In genomic region chr14:57707219-57707618, GRCh38 we compare ENCODE assay signal across 10 cellular contexts.
"Had no signal": no experiment of that assay in that cellular context is flagged by ENCODE, and none has a peak within 500 bp of the region (broad histone marks: within the 10 kb centered on the region; RNA-seq: fewer than 3 reads in every experiment).

No MANE protein-coding gene starts in this region.

- FAIRE-seq: HepG2 had no signal

- H3K4me3 Mint-ChIP-seq: HFFc6, IgD-negative memory B cell had no signal

- H3K4me1 Mint-ChIP-seq: IgD-negative memory B cell had no signal

- H3K9ac ChIP-seq: GM23248, KMS-11 had no signal

- H3K36me3 ChIP-seq: HAP-1 had no signal

- H3K27ac ChIP-seq: GM23248, KMS-11 had no signal

- H3K4me3 ChIP-seq: GM23248, HAP-1 had no signal

- ATAC-seq: HCT116, HepG2 had no signal

- H3K4me1 ChIP-seq: HAP-1 had no signal

- H3K4me2 ChIP-seq: KMS-11 had no signal

- DNase-seq: GM23248, GOT3, H7, HFFc6, KBM-7 had no signal

- H3K27ac Mint-ChIP-seq: HFFc6, IgD-negative memory B cell had no signal

- H3K36me3 Mint-ChIP-seq: IgD-negative memory B cell had no signal

- H3K27me3 Mint-ChIP-seq: IgD-negative memory B cell had no signal
